18 cellular contexts compared by ENCODE assay signal in the genomic region with DNA sequence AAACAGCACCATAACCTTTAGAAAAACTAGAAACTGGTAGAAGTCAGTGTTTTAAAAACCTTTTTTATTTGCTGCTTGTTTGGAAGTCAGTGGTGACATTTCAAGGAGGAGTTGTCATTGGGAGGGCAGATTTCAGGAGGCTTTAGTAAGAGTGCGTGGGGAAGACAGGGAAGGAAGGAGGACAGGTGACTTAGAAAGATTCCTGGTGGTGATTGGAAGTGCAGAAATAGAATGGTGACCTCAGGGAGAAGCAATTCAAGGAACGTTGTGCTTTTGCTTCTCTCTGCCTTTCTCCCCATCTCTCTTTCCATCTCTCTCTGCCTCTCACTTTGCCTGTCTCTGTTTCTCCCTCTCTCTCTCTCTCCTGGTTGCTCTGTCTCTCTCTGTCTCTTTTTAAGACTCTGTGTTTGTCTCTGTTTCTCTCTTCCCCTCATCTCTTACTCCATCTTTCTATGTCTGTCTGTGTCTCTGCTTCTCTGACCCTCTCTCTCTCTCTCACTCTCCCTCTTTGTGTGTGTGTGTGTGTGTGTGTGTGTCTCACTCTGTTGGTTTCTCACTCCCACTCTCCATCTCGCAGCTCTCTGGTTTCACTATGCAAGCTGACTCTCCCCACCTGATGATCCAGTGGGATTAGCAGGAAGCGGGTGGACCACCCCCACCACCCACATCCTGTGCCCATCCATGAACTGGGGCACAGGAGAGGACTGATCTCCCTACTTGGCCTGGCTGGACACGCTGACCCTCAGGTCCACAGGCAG. TPM values are rescaled to one million over a fixed set of nuclear protein-coding genes. Genes with fewer than 3 reads are reported as not detected.
A peak's percentile ranks its signal among the peaks of the same experiment; 100 is the strongest.
DNase-seq lines count a peak whose midpoint lies in the region; ATAC-seq, FAIRE-seq and TF ChIP-seq lines count a peak whose summit lies in the region.
"Had no signal": no experiment of that assay in that cellular context is flagged by ENCODE, and none has a peak within 500 bp of the region (broad histone marks: within the 10 kb centered on the region; RNA-seq: fewer than 3 reads in every experiment).

No MANE protein-coding gene starts in this region.

- FAIRE-seq in RCC 7860 (lab: Jason Lieb, UNC): no peak

- no TSS peak for BruUV-seq in Caco-2 (replicated peaks; lab: Mats Ljungman, UMichigan)

- H3K36me3 Mint-ChIP-seq in Caco-2 (ENCODE audit: insufficient read depth, unreplicated experiment): no peaks in the 10 kb centered on the region
- no peaks in the 10 kb centered on the region for H3K36me3 Mint-ChIP-seq in nephron progenitor cell (ENCODE audit: low read depth)
- H3K36me3 Mint-ChIP-seq: CD4-positive, CD25-positive, alpha-beta regulatory T cell had no signal

- ATAC-seq in stimulated activated naive CD8-positive, alpha-beta T cell treated with anti-CD3 and anti-CD28 coated beads, Interleukin-15, amount 100 ng/mL, for 72 hours: no peak

- POLR2A ChIA-PET in Caco-2 (lab: Charles Lee): no interaction called here

- TF ChIP-seq CTCF in Caco-2 (IDR thresholded peaks at IDR 0.05; ENCODE audit: insufficient read depth in 1 of 2, low read depth in 1 of 2, low read length in 1 of 2, severe bottlenecking in 1 of 2, unreplicated experiment in 1 of 2) (no peak), epithelial cell of proximal tubule (conservative IDR thresholded peaks at IDR 0.05; ENCODE audit: low read depth, low read length) (no peak), nephron progenitor cell (IDR thresholded peaks at IDR 0.05) (no peak)

- DNase-seq in Caco-2: no peak
- peak; percentile 63 for DNase-seq in RCC 7860 (ENCODE audit: low spot score)
- peak; percentile 59 for DNase-seq in epithelial cell of proximal tubule (ENCODE audit: low read depth)
- DNase-seq in nephron progenitor cell: no peak
- no peak for DNase-seq in HAP-1 (ENCODE audit: low spot score in 2 of 2)
- DNase-seq in middle frontal gyrus (ENCODE audit: extremely low spot score, low spot score): no peak
- no peak for DNase-seq in NCI-H446 treated with DMSO at 0.1 percent for 48 hours (lab: John Stamatoyannopoulos, UW)
- DNase-seq in stimulated activated naive CD8-positive, alpha-beta T cell treated with anti-CD3 and anti-CD28 coated beads, Interleukin-15, amount 100 ng/mL, for 72 hours: no peak
- DNase-seq: activated CD4-positive, alpha-beta T cell treated with anti-CD3 and anti-CD28 coated beads, Interleukin-2, amount 50 U/mL, for 4 hours; activated naive CD4-positive, alpha-beta T cell; activated T-cell treated with anti-CD3 and anti-CD28 coated beads for 4 hours; CD4-positive, CD25-positive, alpha-beta regulatory T cell; GM23248; NCI-H2171; NCI-H69; stimulated activated CD8-positive, alpha-beta memory T cell treated with anti-CD3 and anti-CD28 coated beads, Interleukin-4, amount 100 ng/mL, for 48 hours had no signal

- H3K27me3 Mint-ChIP-seq in Caco-2 (ENCODE audit: insufficient read depth, unreplicated experiment) (no peaks in the 10 kb centered on the region), nephron progenitor cell (ENCODE audit: low read depth, poor library complexity) (peaks cover 4% of the 10 kb centered on the region)
- H3K27me3 Mint-ChIP-seq in stimulated activated naive CD8-positive, alpha-beta T cell treated with anti-CD3 and anti-CD28 coated beads, Interleukin-15, amount 100 ng/mL, for 72 hours: peaks cover 21% of the 10 kb centered on the region

- H3K4me1 ChIP-seq in Caco-2 (peaks cover 62% of the 10 kb centered on the region), HAP-1 (peaks cover 2% of the 10 kb centered on the region)
- H3K4me1 ChIP-seq: suprapubic skin had no signal

- H3K36me3 ChIP-seq in Caco-2 (ENCODE audit: control insufficient read depth, insufficient read depth, low read length) (no peaks in the 10 kb centered on the region), HAP-1 (replicated peaks) (no peaks in the 10 kb centered on the region)
- H3K36me3 ChIP-seq: suprapubic skin had no signal

- H3K4me1 Mint-ChIP-seq in Caco-2 (ENCODE audit: low read depth, unreplicated experiment) (peaks cover 22% of the 10 kb centered on the region), nephron progenitor cell (peaks cover 49% of the 10 kb centered on the region)
- H3K4me1 Mint-ChIP-seq in stimulated activated naive CD8-positive, alpha-beta T cell treated with anti-CD3 and anti-CD28 coated beads, Interleukin-15, amount 100 ng/mL, for 72 hours: peaks cover 8% of the 10 kb centered on the region
- H3K4me1 Mint-ChIP-seq: CD4-positive, CD25-positive, alpha-beta regulatory T cell had no signal

- H3K27me3 ChIP-seq in Caco-2 (replicated peaks; ENCODE audit: control insufficient read depth, insufficient read depth, low read length) (no peaks in the 10 kb centered on the region), HAP-1 (ENCODE audit: low read depth) (no peaks in the 10 kb centered on the region)
- H3K27me3 ChIP-seq: suprapubic skin had no signal

- H3K4me3 Mint-ChIP-seq in Caco-2 (ENCODE audit: unreplicated experiment): no peak overlapping the region
- H3K4me3 Mint-ChIP-seq in nephron progenitor cell: peak overlapping the region; percentile 54
- H3K4me3 Mint-ChIP-seq in stimulated activated naive CD8-positive, alpha-beta T cell treated with anti-CD3 and anti-CD28 coated beads, Interleukin-15, amount 100 ng/mL, for 72 hours: no peak overlapping the region
- H3K4me3 Mint-ChIP-seq: CD4-positive, CD25-positive, alpha-beta regulatory T cell; neural crest cell had no signal

- in situ Hi-C loops in HAP-1 (cut with MboI; ENCODE audit: low sequenced_read_pairs): no loop called here

- CTCF ChIA-PET in Caco-2 (lab: Charles Lee): no interaction called here

- H3K27ac Mint-ChIP-seq in Caco-2 (ENCODE audit: unreplicated experiment): peak overlapping the region; percentile 8
- H3K27ac Mint-ChIP-seq in nephron progenitor cell: no peak overlapping the region
- no peak overlapping the region for H3K27ac Mint-ChIP-seq in stimulated activated naive CD8-positive, alpha-beta T cell treated with anti-CD3 and anti-CD28 coated beads, Interleukin-15, amount 100 ng/mL, for 72 hours
- H3K27ac Mint-ChIP-seq: CD4-positive, CD25-positive, alpha-beta regulatory T cell had no signal

- no peaks in the 10 kb centered on the region for H3K9me3 Mint-ChIP-seq in Caco-2 (ENCODE audit: unreplicated experiment)
- peaks cover 4% of the 10 kb centered on the region for H3K9me3 Mint-ChIP-seq in nephron progenitor cell
- H3K9me3 Mint-ChIP-seq in stimulated activated naive CD8-positive, alpha-beta T cell treated with anti-CD3 and anti-CD28 coated beads, Interleukin-15, amount 100 ng/mL, for 72 hours: no peaks in the 10 kb centered on the region
- H3K9me3 Mint-ChIP-seq: neural crest cell had no signal

- no peaks in the 10 kb centered on the region for H3K9me3 ChIP-seq in Caco-2
- no peaks in the 10 kb centered on the region; the same call in 1 of the 2 replicates for H3K9me3 ChIP-seq in HAP-1
- H3K9me3 ChIP-seq: suprapubic skin had no signal

- intact Hi-C loops in Caco-2 (cut with micrococcal nuclease; ENCODE audit: unreplicated experiment): no loop called here

- H3K4me3 ChIP-seq in Caco-2 (ENCODE audit: low read depth, low read length) (no peak overlapping the region), epithelial cell of proximal tubule (ENCODE audit: low read depth, low read length) (no peak overlapping the region), HAP-1 (no peak overlapping the region)
- H3K4me3 ChIP-seq: GM23248, suprapubic skin had no signal

RNA-seq across cellular contexts. Expression of a gene that starts 10.9 kb away (rescaled TPM):
- total RNA-seq in Caco-2 (2022) (218 and 234 TPM in 2 replicates), epithelial cell of proximal tubule (377 and 402 TPM in 2 replicates)

Comparison
In these comparisons a context has a peak if more than half of its experiments do, and no peak if none do; other contexts are left out.
1. DNase-seq: peak in RCC 7860 (single experiment) and epithelial cell of proximal tubule (single experiment); none in Caco-2 (0 of 2), nephron progenitor cell (single experiment), HAP-1 (0 of 2), middle frontal gyrus (single experiment), NCI-H446 treated with DMSO at 0.1 percent for 48 hours (single experiment) and stimulated activated naive CD8-positive, alpha-beta T cell treated with anti-CD3 and anti-CD28 coated beads, Interleukin-15, amount 100 ng/mL, for 72 hours (0 of 2).